Comparison of ENCODE assay signal across 11 cellular contexts in genomic region chr13:114112826-114113322, GRCh38. TPM values are rescaled to one million over a fixed set of nuclear protein-coding genes. Genes with fewer than 3 reads are reported as not detected.
DNase-seq lines count a peak whose midpoint lies in the region; ATAC-seq and TF ChIP-seq lines count a peak whose summit lies in the region.
"Had no signal": no experiment of that assay in that cellular context is flagged by ENCODE, and none has a peak within 500 bp of the region (broad histone marks: within the 10 kb centered on the region; RNA-seq: fewer than 3 reads in every experiment).

No MANE protein-coding gene starts in this region.

- no peak for ATAC-seq in natural killer cell
- ATAC-seq in HG03469 (IDR thresholded peaks at IDR 0.05; ENCODE audit: unreplicated experiment), result no peak

- peak overlapping the region; percentile 38 to 96 (median 79); a peak in 19 of 22 replicates for H3K27ac ChIP-seq in BLaER1 treated with 17β-estradiol and CSF1 and Interleukin-3, amounts not matched to agents 10 nM and 100 nM
- H3K27ac ChIP-seq in KOPT-K1 (ENCODE audit: low read depth, low read length, poor library complexity, severe bottlenecking), result peak overlapping the region; percentile 77
- H3K27ac ChIP-seq: prostate gland had no signal

- H3K4me1 Mint-ChIP-seq in chondrocyte (ENCODE audit: low read depth) (peaks cover 78% of the 10 kb centered on the region), natural killer cell (peaks cover 61 to 78% of the 10 kb centered on the region in 2 donors)

- DNase-seq in chondrocyte (ENCODE audit: low spot score), result peak; percentile 72
- peak; percentile 12 for DNase-seq in natural killer cell
- no peak for DNase-seq in NCI-H446 treated with DMSO at 0.1 percent for 48 hours (lab: John Stamatoyannopoulos, UW)
- DNase-seq in HT-29 (ENCODE audit: low spot score), result no peak
- no peak for DNase-seq in NCI-H146 (lab: John Stamatoyannopoulos, UW)
- DNase-seq: NCI-H2171 treated with DMSO at 0.1 percent for 48 hours had no signal

- H3K27ac Mint-ChIP-seq in chondrocyte (ENCODE audit: unreplicated experiment), result peak overlapping the region; percentile 87
- H3K27ac Mint-ChIP-seq in natural killer cell, result peak overlapping the region; percentile 80 to 91

- TF ChIP-seq CTCF in chondrocyte (IDR thresholded peaks at IDR 0.05) (peak; percentile 56), natural killer cell (IDR thresholded peaks at IDR 0.05) (no peak)

- H3K4me3 ChIP-seq in BLaER1 treated with 17β-estradiol and CSF1 and Interleukin-3, amounts not matched to agents 10 nM and 100 nM, result peak overlapping the region in 4 of 10 experiments; percentile 13 to 38 (median 28); a peak in 4 of 20 replicates
- H3K4me3 ChIP-seq: prostate gland had no signal

- H3K27me3 Mint-ChIP-seq in chondrocyte (ENCODE audit: low read depth), result no peaks in the 10 kb centered on the region
- no peaks in the 10 kb centered on the region for H3K27me3 Mint-ChIP-seq in natural killer cell (ENCODE audit: low read depth in 2 of 2)

- H3K9me3 Mint-ChIP-seq in chondrocyte (ENCODE audit: low read depth) (no peaks in the 10 kb centered on the region), natural killer cell (no peaks in the 10 kb centered on the region)

- no peaks in the 10 kb centered on the region for H3K27me3 ChIP-seq in BLaER1 treated with 17β-estradiol and CSF1 and Interleukin-3, amounts not matched to agents 10 nM and 100 nM

- H3K4me2 ChIP-seq in BLaER1 treated with 17β-estradiol and CSF1 and Interleukin-3, amounts not matched to agents 10 nM and 100 nM, result peak overlapping the region; percentile 72 to 97 (median 89)
- H3K4me2 ChIP-seq: SK-N-SH had no signal

- peaks cover 81 to 89% (median 84%) of the 10 kb centered on the region in 10 experiments for H3K4me1 ChIP-seq in BLaER1 treated with 17β-estradiol and CSF1 and Interleukin-3, amounts not matched to agents 10 nM and 100 nM
- H3K4me1 ChIP-seq: prostate gland had no signal

- H4K20me1 ChIP-seq in BLaER1 treated with 17β-estradiol and CSF1 and Interleukin-3, amounts not matched to agents 10 nM and 100 nM, result peaks cover 24 to 66% (median 42%) of the 10 kb centered on the region in 11 experiments; a peak in 20 of 22 replicates

- peak overlapping the region in 10 of 11 experiments; percentile 24 to 86 (median 74); a peak in 18 of 22 replicates for H3K9ac ChIP-seq in BLaER1 treated with 17β-estradiol and CSF1 and Interleukin-3, amounts not matched to agents 10 nM and 100 nM
- H3K9ac ChIP-seq: SK-N-SH had no signal

- intact Hi-C loops in natural killer cell (cut with micrococcal nuclease), result no loop called here

- H3K36me3 Mint-ChIP-seq in chondrocyte (ENCODE audit: low read depth) (peaks cover 8% of the 10 kb centered on the region), natural killer cell (no peaks in the 10 kb centered on the region)

- no peaks in the 10 kb centered on the region for H3K9me3 ChIP-seq in BLaER1 treated with 17β-estradiol and CSF1 and Interleukin-3, amounts not matched to agents 10 nM and 100 nM (replicated peaks in 1 of 11)
- no peaks in the 10 kb centered on the region for H3K9me3 ChIP-seq in KOPT-K1 (ENCODE audit: insufficient read depth, low read length, poor library complexity, severe bottlenecking)
- H3K9me3 ChIP-seq: prostate gland, SK-N-SH had no signal

- H3K4me3 Mint-ChIP-seq in chondrocyte (ENCODE audit: unreplicated experiment) (no peak overlapping the region), natural killer cell (peak overlapping the region; percentile 66)

- peaks cover 0 to 37% (median 7%) of the 10 kb centered on the region in 11 experiments; a peak in 10 of 22 replicates for H3K36me3 ChIP-seq in BLaER1 treated with 17β-estradiol and CSF1 and Interleukin-3, amounts not matched to agents 10 nM and 100 nM
- H3K36me3 ChIP-seq in KOPT-K1 (ENCODE audit: insufficient read depth, low read length), result 0 out of 2 replicates have a peak, but pooled peaks cover 4% of the 10 kb centered on the region
- H3K36me3 ChIP-seq: prostate gland had no signal

RNA-seq across cellular contexts. Expression of gene RASA3, which starts 19.5 kb away (rescaled TPM):
- total RNA-seq in chondrocyte (29.9 to 40.0 TPM (median 31.2 TPM) in 3 replicates), natural killer cell (100 to 1,000 TPM; 252 to 277 (median 274) TPM)
- total RNA-seq in HT-29 (2014; rRNA removed; shearing (Covaris generic)), result 24.9 and 25.1 TPM in 2 replicates

Comparison
In these comparisons a context has a peak if more than half of its experiments do, and no peak if none do; other contexts are left out.
1. DNase-seq: peak in chondrocyte (single experiment) and natural killer cell (single experiment); none in NCI-H446 treated with DMSO at 0.1 percent for 48 hours (single experiment), HT-29 (single experiment) and NCI-H146 (single experiment).